27 cellular contexts compared by ENCODE assay signal in genomic region chr9:127940598-127940997, GRCh38. TPM values are rescaled to one million over a fixed set of nuclear protein-coding genes. Genes with fewer than 3 reads are reported as not detected.
DNase-seq lines count a peak whose midpoint lies in the region; ATAC-seq, FAIRE-seq and TF ChIP-seq lines count a peak whose summit lies in the region.
"Had no signal": no experiment of that assay in that cellular context is flagged by ENCODE, and none has a peak within 500 bp of the region (broad histone marks: within the 10 kb centered on the region; RNA-seq: fewer than 3 reads in every experiment).

No MANE protein-coding gene starts in this region.

- CTCF ChIA-PET in T-cell (lab: Charles Lee), result interaction anchor here in 1 of 2 donors (0.9 kb wide), 1 partner anchor 94 kb away, joined by 4 read pairs; no protein-coding TSS in a partner anchor

- TF ChIP-seq CTCF in endothelial cell (IDR thresholded peaks at IDR 0.05; ENCODE audit: unreplicated experiment) (no peak), type B pancreatic cell (conservative IDR thresholded peaks at IDR 0.05) (no peak), pancreas (IDR thresholded peaks at IDR 0.05) (no peak)

- no peaks in the 10 kb centered on the region for H3K9me3 ChIP-seq in pancreas
- H3K9me3 ChIP-seq: BLaER1 treated with 17β-estradiol and CSF1 and Interleukin-3, amounts not matched to agents 10 nM and 100 nM; heart left ventricle; SK-N-SH; thoracic aorta had no signal

- ATAC-seq in activated naive CD8-positive, alpha-beta T cell treated with anti-CD3 and anti-CD28 coated beads, Interleukin-2, amount 50 U/mL, for 24 hours, result no peak
- ATAC-seq in T-cell (replicated peaks in 1 of 4), result no peak
- no peak for ATAC-seq in pancreas
- ATAC-seq in GM19023 (IDR thresholded peaks at IDR 0.05; ENCODE audit: unreplicated experiment), result no peak
- ATAC-seq in left colon, result no peak
- ATAC-seq: heart left ventricle had no signal

- H3K4me3 ChIP-seq in pancreas, result no peak overlapping the region
- H3K4me3 ChIP-seq: BLaER1 treated with 17β-estradiol and CSF1 and Interleukin-3, amounts not matched to agents 10 nM and 100 nM; heart left ventricle; thoracic aorta had no signal

- no peaks in the 10 kb centered on the region for H3K27me3 ChIP-seq in pancreas
- H3K27me3 ChIP-seq: BLaER1 treated with 17β-estradiol and CSF1 and Interleukin-3, amounts not matched to agents 10 nM and 100 nM; heart left ventricle had no signal

- DNase-seq in activated naive CD8-positive, alpha-beta T cell treated with anti-CD3 and anti-CD28 coated beads, Interleukin-2, amount 50 U/mL, for 24 hours, result no peak
- DNase-seq in T-cell (no peak), endothelial cell (ENCODE audit: low spot score) (no peak), type B pancreatic cell (ENCODE audit: extremely low spot score, unreplicated experiment) (no peak), pancreas (no peak), left colon (no peak)
- DNase-seq: activated CD4-positive, alpha-beta T cell treated with anti-CD3 and anti-CD28 coated beads, Interleukin-2, amount 50 U/mL, for 48 hours; activated T-cell treated with anti-CD3 and anti-CD28 coated beads, Interleukin-2, amount 50 U/mL, for 1 hour; DMS 273 treated with DMSO at 0.1 percent for 48 hours; foreskin fibroblast; HCEC 1CT; NCI-H146; NCI-H2171; NCI-H69; nucleus accumbens; SK-N-SH; small intestine; stimulated activated CD4-positive, alpha-beta T cell treated with anti-CD3 and anti-CD28 coated beads, Interleukin-2, amount 100 ng/mL, for 24 hours had no signal

- H3K27ac Mint-ChIP-seq in activated naive CD8-positive, alpha-beta T cell, result peak overlapping the region; percentile 61
- no peak overlapping the region for H3K27ac Mint-ChIP-seq in activated naive CD8-positive, alpha-beta T cell treated with anti-CD3 and anti-CD28 coated beads, Interleukin-2, amount 50 U/mL, for 24 hours
- H3K27ac Mint-ChIP-seq in T-cell, result peak overlapping the region; percentile 58 to 65
- peak overlapping the region; percentile 52 for H3K27ac Mint-ChIP-seq in endothelial cell (ENCODE audit: unreplicated experiment)
- peak overlapping the region; percentile 37 for H3K27ac Mint-ChIP-seq in type B pancreatic cell
- H3K27ac Mint-ChIP-seq: memory B cell had no signal

- no peaks in the 10 kb centered on the region for H3K9me3 Mint-ChIP-seq in activated naive CD8-positive, alpha-beta T cell (ENCODE audit: low read depth)
- no peaks in the 10 kb centered on the region for H3K9me3 Mint-ChIP-seq in activated naive CD8-positive, alpha-beta T cell treated with anti-CD3 and anti-CD28 coated beads, Interleukin-2, amount 50 U/mL, for 24 hours
- H3K9me3 Mint-ChIP-seq in T-cell, result no peaks in the 10 kb centered on the region
- H3K9me3 Mint-ChIP-seq in endothelial cell (ENCODE audit: unreplicated experiment), result no peaks in the 10 kb centered on the region
- H3K9me3 Mint-ChIP-seq in type B pancreatic cell, result no peaks in the 10 kb centered on the region
- H3K9me3 Mint-ChIP-seq: memory B cell had no signal

- peaks cover 7 to 11% (median 10%) of the 10 kb centered on the region in 3 donors for H3K4me1 ChIP-seq in pancreas

- FAIRE-seq in pancreas (lab: Jason Lieb, UNC), result no peak
- FAIRE-seq: GM19239, HTR-8/SVneo, small intestine had no signal

- intact Hi-C loops in pancreas (cut with DNase I) (loop anchor here in 2 of 3 donors (5.0 kb wide), 2 partner anchors 97 to 177 kb away; no protein-coding TSS in a partner anchor), left colon (cut with DNase I, micrococcal nuclease) (loop anchor here (5.0 to 10.0 kb wide), 2 partner anchors 97 to 174 kb away; no protein-coding TSS in a partner anchor)

- H3K36me3 ChIP-seq in pancreas, result peaks cover 3 to 35% (median 13%) of the 10 kb centered on the region in 3 donors

- POLR2A ChIA-PET in T-cell (lab: Charles Lee), result no interaction called here

- WGBS in pancreas, 2 donors, result 89 to 94% methylated on average over 3 of the region's 3 CpGs

- H3K4me1 Mint-ChIP-seq in activated naive CD8-positive, alpha-beta T cell (ENCODE audit: low read depth), result peaks cover 49% of the 10 kb centered on the region
- peaks cover 43% of the 10 kb centered on the region for H3K4me1 Mint-ChIP-seq in activated naive CD8-positive, alpha-beta T cell treated with anti-CD3 and anti-CD28 coated beads, Interleukin-2, amount 50 U/mL, for 24 hours
- H3K4me1 Mint-ChIP-seq in T-cell (peaks cover 55 to 61% (median 58%) of the 10 kb centered on the region in 3 donors), endothelial cell (ENCODE audit: unreplicated experiment) (peaks cover 22% of the 10 kb centered on the region), type B pancreatic cell (ENCODE audit: unreplicated experiment) (peaks cover 37% of the 10 kb centered on the region)

- no peak overlapping the region for H3K27ac ChIP-seq in pancreas
- H3K27ac ChIP-seq: BLaER1 treated with 17β-estradiol and CSF1 and Interleukin-3, amounts not matched to agents 10 nM and 100 nM; heart left ventricle; thoracic aorta; VCaP had no signal

- H3K4me3 Mint-ChIP-seq in activated naive CD8-positive, alpha-beta T cell, result no peak overlapping the region
- H3K4me3 Mint-ChIP-seq in activated naive CD8-positive, alpha-beta T cell treated with anti-CD3 and anti-CD28 coated beads, Interleukin-2, amount 50 U/mL, for 24 hours, result no peak overlapping the region
- H3K4me3 Mint-ChIP-seq in T-cell (no peak overlapping the region), endothelial cell (ENCODE audit: unreplicated experiment) (no peak overlapping the region), type B pancreatic cell (peak overlapping the region; percentile 35)
- H3K4me3 Mint-ChIP-seq: memory B cell had no signal

- H3K27me3 Mint-ChIP-seq in activated naive CD8-positive, alpha-beta T cell, result no peaks in the 10 kb centered on the region
- peaks cover 3% of the 10 kb centered on the region for H3K27me3 Mint-ChIP-seq in activated naive CD8-positive, alpha-beta T cell treated with anti-CD3 and anti-CD28 coated beads, Interleukin-2, amount 50 U/mL, for 24 hours
- H3K27me3 Mint-ChIP-seq in T-cell (peaks cover 0 to 3% of the 10 kb centered on the region in 2 donors), endothelial cell (ENCODE audit: unreplicated experiment) (peaks cover 16% of the 10 kb centered on the region), type B pancreatic cell (no peaks in the 10 kb centered on the region)
- H3K27me3 Mint-ChIP-seq: memory B cell had no signal

- H3K36me3 Mint-ChIP-seq in activated naive CD8-positive, alpha-beta T cell, result peaks cover 7% of the 10 kb centered on the region
- peaks cover 24% of the 10 kb centered on the region for H3K36me3 Mint-ChIP-seq in activated naive CD8-positive, alpha-beta T cell treated with anti-CD3 and anti-CD28 coated beads, Interleukin-2, amount 50 U/mL, for 24 hours (ENCODE audit: low read depth)
- H3K36me3 Mint-ChIP-seq in T-cell (peaks cover 34% of the 10 kb centered on the region), endothelial cell (ENCODE audit: low read depth, unreplicated experiment) (no peaks in the 10 kb centered on the region), type B pancreatic cell (peaks cover 13% of the 10 kb centered on the region)

RNA-seq across cellular contexts. Expression of gene DPM2, which starts 2.9 kb away (rescaled TPM):
- 10 to 100 TPM; 32.3 to 66.5 (median 60.5) TPM for total RNA-seq in T-cell
- 31.5 TPM for total RNA-seq in endothelial cell (ENCODE audit: unreplicated experiment)
- 41.6 and 56.3 TPM in 2 replicates for total RNA-seq in type B pancreatic cell (ENCODE audit: low replicate concordance)
- total RNA-seq in pancreas, result 10 to 100 TPM; 19.6 to 34.9 (median 25.5) TPM
- polyA plus RNA-seq in pancreas, result 10 to 100 TPM; 39.0 to 56.8 TPM
- total RNA-seq in left colon, result 10 to 100 TPM; 25.1 to 28.6 TPM

RNA-seq across cellular contexts. Expression of gene PIP5KL1, which starts 10.0 kb away (rescaled TPM):
- total RNA-seq in T-cell, result 1 to 10 TPM in 4 of 5 donors, under 1 TPM in 1; 0.99 to 5.6 (median 2.6) TPM
- 2.4 TPM for total RNA-seq in endothelial cell (ENCODE audit: unreplicated experiment)
- 5.8 and 9.4 TPM in 2 replicates for total RNA-seq in type B pancreatic cell (ENCODE audit: low replicate concordance)
- total RNA-seq in pancreas, result 1 to 10 TPM; 1.0 to 2.2 (median 1.2) TPM
- polyA plus RNA-seq in pancreas, result 1 to 10 TPM in 1 of 2 donors, under 1 TPM in 1; 0.80 to 2.5 TPM
- 1 to 10 TPM; 1.3 to 1.9 TPM for total RNA-seq in left colon

RNA-seq across cellular contexts. Expression of gene ST6GALNAC4, which starts 23.8 kb away (rescaled TPM):
- total RNA-seq in T-cell (10 to 100 TPM; 24.9 to 40.7 (median 35.1) TPM), endothelial cell (ENCODE audit: unreplicated experiment) (25.0 TPM), type B pancreatic cell (ENCODE audit: low replicate concordance) (11.9 and 17.5 TPM in 2 replicates), pancreas (10 to 100 TPM; 25.9 to 66.6 (median 41.3) TPM), left colon (10 to 100 TPM; 37.5 to 46.9 TPM)
- 10 to 100 TPM; 22.2 to 27.7 TPM for polyA plus RNA-seq in pancreas

RNA-seq across cellular contexts. Expression of gene EEIG1, which starts 40.2 kb away (rescaled TPM):
- 100 to 1,000 TPM; 351 to 746 (median 698) TPM for total RNA-seq in T-cell
- 27.3 TPM for total RNA-seq in endothelial cell (ENCODE audit: unreplicated experiment)
- total RNA-seq in type B pancreatic cell (ENCODE audit: low replicate concordance), result 61.1 and 74.8 TPM in 2 replicates
- total RNA-seq in pancreas, result 10 to 100 TPM; 47.7 to 85.4 (median 69.1) TPM
- polyA plus RNA-seq in pancreas, result 10 to 100 TPM; 25.4 to 56.5 TPM
- 100 to 1,000 TPM; 157 to 175 TPM for total RNA-seq in left colon

RNA-seq across cellular contexts. Expression of gene ST6GALNAC6, which starts 41.2 kb away (rescaled TPM):
- 100 to 1,000 TPM in 2 of 5 donors, 10 to 100 TPM in 3; 73.0 to 123 (median 86.3) TPM for total RNA-seq in T-cell
- total RNA-seq in endothelial cell (ENCODE audit: unreplicated experiment), result 80.0 TPM
- total RNA-seq in type B pancreatic cell (ENCODE audit: low replicate concordance), result 19.8 and 32.6 TPM in 2 replicates
- 10 to 100 TPM; 20.7 to 31.1 (median 26.0) TPM for total RNA-seq in pancreas
- 10 to 100 TPM; 30.6 to 35.7 TPM for polyA plus RNA-seq in pancreas
- 100 to 1,000 TPM; 222 to 302 TPM for total RNA-seq in left colon
